ENCODE assay signal across 4 cellular contexts in genomic region chr12:7850099-7850498, GRCh38. TPM values are rescaled to one million over a fixed set of nuclear protein-coding genes. Genes with fewer than 3 reads are reported as not detected.
"Had no signal": no experiment of that assay in that cellular context is flagged by ENCODE, and none has a peak within 500 bp of the region (broad histone marks: within the 10 kb centered on the region; RNA-seq: fewer than 3 reads in every experiment).

No MANE protein-coding gene starts in this region.

RNA-seq across cellular contexts. Expression of gene SLC2A14, which starts 22.6 kb away (rescaled TPM):
- total RNA-seq: M059J, PC-3, Right ventricle myocardium superior, SJSA1 had no signal
